In the genomic region with DNA sequence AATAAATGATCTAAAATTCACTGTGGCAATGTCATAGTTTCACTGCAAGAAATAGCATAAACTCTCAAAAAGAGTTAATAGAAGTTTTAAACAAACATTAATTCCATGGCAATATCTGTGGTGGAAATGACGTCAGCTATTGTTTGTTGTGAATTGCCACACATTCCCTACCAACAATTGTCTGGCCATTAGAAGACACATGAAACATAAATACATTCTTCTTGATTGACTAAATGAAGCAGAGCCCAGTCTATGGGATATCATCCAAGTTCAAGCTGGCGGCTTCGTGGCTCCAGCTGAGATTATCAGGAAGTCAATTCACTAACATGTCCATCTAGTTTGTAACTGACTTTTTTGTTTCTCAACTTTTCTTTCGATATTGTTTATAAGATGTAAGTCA, we compare ENCODE assay signal across 16 cellular contexts.
DNase-seq lines count a peak whose midpoint lies in the region; ATAC-seq and TF ChIP-seq lines count a peak whose summit lies in the region.
"Had no signal": no experiment of that assay in that cellular context is flagged by ENCODE, and none has a peak within 500 bp of the region (broad histone marks: within the 10 kb centered on the region; RNA-seq: fewer than 3 reads in every experiment).

No MANE protein-coding gene starts in this region.

- CTCF ChIA-PET in Caco-2 (lab: Charles Lee), result no interaction called here

- TF ChIP-seq CTCF in foreskin keratinocyte (conservative IDR thresholded peaks at IDR 0.05) (no peak), progenitor cell of endocrine pancreas (IDR thresholded peaks at IDR 0.05; ENCODE audit: unreplicated experiment) (no peak), GM10266 (IDR thresholded peaks at IDR 0.05; ENCODE audit: control insufficient read depth, insufficient read depth, low read depth, missing control alignments) (no peak), Caco-2 (IDR thresholded peaks at IDR 0.05; ENCODE audit: insufficient read depth in 1 of 2, low read depth in 1 of 2, low read length in 1 of 2, severe bottlenecking in 1 of 2, unreplicated experiment in 1 of 2) (no peak)

- no peaks in the 10 kb centered on the region for H3K9me3 ChIP-seq in Caco-2
- H3K9me3 ChIP-seq: spleen, suprapubic skin had no signal

- H3K27me3 ChIP-seq in foreskin keratinocyte (no peaks in the 10 kb centered on the region), Caco-2 (replicated peaks; ENCODE audit: control insufficient read depth, insufficient read depth, low read length) (no peaks in the 10 kb centered on the region)
- H3K27me3 ChIP-seq: spleen, suprapubic skin had no signal

- H3K27ac ChIP-seq in foreskin keratinocyte, result no peak overlapping the region
- H3K27ac ChIP-seq: spleen had no signal

- H3K4me1 ChIP-seq in foreskin keratinocyte (no peaks in the 10 kb centered on the region), Caco-2 (no peaks in the 10 kb centered on the region)
- H3K4me1 ChIP-seq: spleen had no signal

- no peak overlapping the region for H3K4me3 ChIP-seq in Caco-2 (ENCODE audit: low read depth, low read length)
- H3K4me3 ChIP-seq: spleen, suprapubic skin had no signal

- ATAC-seq in foreskin keratinocyte (no peak), HG02938 (IDR thresholded peaks at IDR 0.05; ENCODE audit: unreplicated experiment) (no peak)
- ATAC-seq: natural killer cell had no signal

- H3K36me3 ChIP-seq in Caco-2 (ENCODE audit: control insufficient read depth, insufficient read depth, low read length), result no peaks in the 10 kb centered on the region
- H3K36me3 ChIP-seq: spleen, suprapubic skin had no signal

- H3K9me3 Mint-ChIP-seq in progenitor cell of endocrine pancreas (ENCODE audit: low read depth), result no peaks in the 10 kb centered on the region
- no peaks in the 10 kb centered on the region for H3K9me3 Mint-ChIP-seq in Caco-2 (ENCODE audit: unreplicated experiment)
- H3K9me3 Mint-ChIP-seq: activated naive CD4-positive, alpha-beta T cell treated with anti-CD3 and anti-CD28 coated beads, Interleukin-2, amount 10 ng/mL, durations not matched to agents 7 days and 5 days had no signal

- intact Hi-C loops in Caco-2 (cut with micrococcal nuclease; ENCODE audit: unreplicated experiment), result no loop called here

- no TSS peak for BruUV-seq in Caco-2 (replicated peaks; lab: Mats Ljungman, UMichigan)

- peaks cover 2% of the 10 kb centered on the region for H3K4me1 Mint-ChIP-seq in progenitor cell of endocrine pancreas (ENCODE audit: low read depth)
- H3K4me1 Mint-ChIP-seq in Caco-2 (ENCODE audit: low read depth, unreplicated experiment), result no peaks in the 10 kb centered on the region
- H3K4me1 Mint-ChIP-seq: activated naive CD4-positive, alpha-beta T cell treated with anti-CD3 and anti-CD28 coated beads, Interleukin-2, amount 10 ng/mL, durations not matched to agents 7 days and 5 days; natural killer cell had no signal

- DNase-seq in GM04504 (ENCODE audit: low read depth), result peak; percentile 93
- DNase-seq in amniotic epithelial cell (ENCODE audit: low read depth), result peak; percentile 16
- DNase-seq in foreskin keratinocyte, result peak; percentile 27 to 44
- DNase-seq in renal cortical epithelial cell (ENCODE audit: low read depth), result peak; percentile 40
- DNase-seq in progenitor cell of endocrine pancreas (ENCODE audit: low spot score, unreplicated experiment), result no peak
- DNase-seq in GM10266 (ENCODE audit: extremely low spot score), result no peak
- no peak for DNase-seq in Caco-2
- DNase-seq: activated CD8-positive, alpha-beta memory T cell treated with anti-CD3 and anti-CD28 coated beads for 24 hours; activated naive CD4-positive, alpha-beta T cell treated with anti-CD3 and anti-CD28 coated beads, Interleukin-2, amount 10 ng/mL, durations not matched to agents 7 days and 5 days; natural killer cell; NCI-H187; NCI-H748 treated with DMSO at 0.1 percent for 48 hours; SHP77; spleen had no signal

- H3K36me3 Mint-ChIP-seq in progenitor cell of endocrine pancreas (ENCODE audit: insufficient read depth) (no peaks in the 10 kb centered on the region), Caco-2 (ENCODE audit: insufficient read depth, unreplicated experiment) (no peaks in the 10 kb centered on the region)
- H3K36me3 Mint-ChIP-seq: activated naive CD4-positive, alpha-beta T cell treated with anti-CD3 and anti-CD28 coated beads, Interleukin-2, amount 10 ng/mL, durations not matched to agents 7 days and 5 days had no signal

- H3K27me3 Mint-ChIP-seq in progenitor cell of endocrine pancreas (no peaks in the 10 kb centered on the region), Caco-2 (ENCODE audit: insufficient read depth, unreplicated experiment) (peaks cover 17% of the 10 kb centered on the region)
- H3K27me3 Mint-ChIP-seq: activated naive CD4-positive, alpha-beta T cell treated with anti-CD3 and anti-CD28 coated beads, Interleukin-2, amount 10 ng/mL, durations not matched to agents 7 days and 5 days had no signal

- H3K27ac Mint-ChIP-seq in progenitor cell of endocrine pancreas (no peak overlapping the region), Caco-2 (ENCODE audit: unreplicated experiment) (no peak overlapping the region)
- H3K27ac Mint-ChIP-seq: activated naive CD4-positive, alpha-beta T cell treated with anti-CD3 and anti-CD28 coated beads, Interleukin-2, amount 10 ng/mL, durations not matched to agents 7 days and 5 days; natural killer cell had no signal

- POLR2A ChIA-PET in Caco-2 (lab: Charles Lee), result no interaction called here

- H3K4me3 Mint-ChIP-seq in progenitor cell of endocrine pancreas (ENCODE audit: low read depth), result no peak overlapping the region
- H3K4me3 Mint-ChIP-seq in Caco-2 (ENCODE audit: unreplicated experiment), result no peak overlapping the region
- H3K4me3 Mint-ChIP-seq: activated naive CD4-positive, alpha-beta T cell treated with anti-CD3 and anti-CD28 coated beads, Interleukin-2, amount 10 ng/mL, durations not matched to agents 7 days and 5 days; natural killer cell had no signal

Comparison
In these comparisons a context has a peak if more than half of its experiments do, and no peak if none do; other contexts are left out.
1. DNase-seq: peak in GM04504 (single experiment), amniotic epithelial cell (single experiment), foreskin keratinocyte (2 of 2) and renal cortical epithelial cell (single experiment); none in progenitor cell of endocrine pancreas (single experiment), GM10266 (single experiment) and Caco-2 (0 of 2).